1 cellular context compared by ENCODE assay signal in genomic region chr5:57503433-57503832, GRCh38.
TF ChIP-seq lines count a peak whose summit lies in the region.

No MANE protein-coding gene starts in this region.

TF ChIP-seq in IMR-90, 13 proteins besides CTCF, POLR2A, EP300 and RAD21 (continued from another document):
- TF ChIP-seq, protein P1, sequence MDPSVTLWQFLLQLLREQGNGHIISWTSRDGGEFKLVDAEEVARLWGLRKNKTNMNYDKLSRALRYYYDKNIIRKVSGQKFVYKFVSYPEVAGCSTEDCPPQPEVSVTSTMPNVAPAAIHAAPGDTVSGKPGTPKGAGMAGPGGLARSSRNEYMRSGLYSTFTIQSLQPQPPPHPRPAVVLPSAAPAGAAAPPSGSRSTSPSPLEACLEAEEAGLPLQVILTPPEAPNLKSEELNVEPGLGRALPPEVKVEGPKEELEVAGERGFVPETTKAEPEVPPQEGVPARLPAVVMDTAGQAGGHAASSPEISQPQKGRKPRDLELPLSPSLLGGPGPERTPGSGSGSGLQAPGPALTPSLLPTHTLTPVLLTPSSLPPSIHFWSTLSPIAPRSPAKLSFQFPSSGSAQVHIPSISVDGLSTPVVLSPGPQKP (IDR thresholded peaks at IDR 0.05; ENCODE audit: borderline replicate concordance, low read depth, low read length), result no peak
